Comparison of ENCODE assay signal across 27 cellular contexts in the genomic region with DNA sequence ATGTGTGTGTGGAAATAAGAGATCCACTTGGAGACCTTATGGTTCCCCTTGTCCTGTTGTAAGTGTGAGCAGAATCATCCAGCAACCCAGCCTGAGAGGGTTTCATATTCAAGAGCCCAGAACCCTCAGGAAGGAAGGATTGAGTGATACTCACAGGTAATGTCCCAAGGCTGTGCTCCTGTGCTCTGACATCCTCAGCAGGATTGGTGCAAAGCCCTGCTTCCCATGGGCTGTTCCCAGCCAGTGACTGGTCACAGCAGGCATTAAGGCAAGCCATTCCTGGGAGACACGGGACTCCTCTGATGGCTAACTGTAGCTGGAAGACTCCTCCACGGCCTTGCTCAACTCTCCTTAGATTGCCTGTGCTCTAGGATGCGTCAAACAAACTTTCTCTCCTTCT. TPM values are rescaled to one million over a fixed set of nuclear protein-coding genes. Genes with fewer than 3 reads are reported as not detected.
A peak's percentile ranks its signal among the peaks of the same experiment; 100 is the strongest.
DNase-seq lines count a peak whose midpoint lies in the region; ATAC-seq, FAIRE-seq and TF ChIP-seq lines count a peak whose summit lies in the region.
"Had no signal": no experiment of that assay in that cellular context is flagged by ENCODE, and none has a peak within 500 bp of the region (broad histone marks: within the 10 kb centered on the region; RNA-seq: fewer than 3 reads in every experiment).

No MANE protein-coding gene starts in this region.

- H3K4me1 Mint-ChIP-seq in activated naive CD8-positive, alpha-beta T cell (ENCODE audit: low read depth), result peaks cover 14% of the 10 kb centered on the region
- H3K4me1 Mint-ChIP-seq in activated naive CD8-positive, alpha-beta T cell treated with anti-CD3 and anti-CD28 coated beads for 36 hours, result peaks cover 8% of the 10 kb centered on the region
- H3K4me1 Mint-ChIP-seq in IgD-negative memory B cell, result peaks cover 5 to 13% (median 11%) of the 10 kb centered on the region in 3 donors
- H3K4me1 Mint-ChIP-seq in nephron, result no peaks in the 10 kb centered on the region
- peaks cover 18% of the 10 kb centered on the region for H3K4me1 Mint-ChIP-seq in CD14-positive monocyte
- peaks cover 12% of the 10 kb centered on the region for H3K4me1 Mint-ChIP-seq in activated naive CD4-positive, alpha-beta T cell treated with anti-CD3 and anti-CD28 coated beads for 36 hours (ENCODE audit: low read depth)

- 61% methylated on average over 3 of the region's 3 CpGs for WGBS in right cardiac atrium

- H3K36me3 ChIP-seq in bronchial epithelial cell (ENCODE audit: control insufficient read depth, insufficient read depth, low read length), result no peaks in the 10 kb centered on the region
- H3K36me3 ChIP-seq: BLaER1, MG63 had no signal

- no peak overlapping the region for H3K27ac ChIP-seq in right cardiac atrium (ENCODE audit: low read length)
- H3K27ac ChIP-seq: A549, BLaER1, GM23248 had no signal

- H3K27me3 ChIP-seq in bronchial epithelial cell (ENCODE audit: control insufficient read depth, insufficient read depth, low read length) (no peaks in the 10 kb centered on the region), right cardiac atrium (ENCODE audit: control insufficient read depth, insufficient read depth) (no peaks in the 10 kb centered on the region)
- H3K27me3 ChIP-seq: MG63 had no signal

- no peak for ATAC-seq in right cardiac atrium

- intact Hi-C loops in CD14-positive monocyte (cut with micrococcal nuclease) (no loop called here), right cardiac atrium (cut with DNase I) (no loop called here)
- intact Hi-C loops in activated naive CD4-positive, alpha-beta T cell treated with anti-CD3 and anti-CD28 coated beads for 36 hours (cut with micrococcal nuclease), result loop anchor here (1.0 to 10.0 kb wide), 3 partner anchors 41 to 155 kb away; no protein-coding TSS in a partner anchor

- H3K4me3 ChIP-seq in bronchial epithelial cell (ENCODE audit: low read depth, low read length), result no peak overlapping the region
- no peak overlapping the region for H3K4me3 ChIP-seq in right cardiac atrium (ENCODE audit: low read length)
- H3K4me3 ChIP-seq: BLaER1, GM23248, MG63 had no signal

- CTCF ChIA-PET in activated naive CD4-positive, alpha-beta T cell treated with anti-CD3 and anti-CD28 coated beads for 36 hours (lab: Charles Lee), result interaction anchor here (0.8 kb wide), 1 partner anchor 41 kb away, joined by 4 read pairs; no protein-coding TSS in a partner anchor

- no peaks in the 10 kb centered on the region for H3K9me3 ChIP-seq in right cardiac atrium (ENCODE audit: control insufficient read depth, low read length)
- H3K9me3 ChIP-seq: A549, MG63, SK-N-SH had no signal

- H3K4me3 Mint-ChIP-seq in activated naive CD8-positive, alpha-beta T cell, result peak overlapping the region; percentile 86
- no peak overlapping the region for H3K4me3 Mint-ChIP-seq in activated naive CD8-positive, alpha-beta T cell treated with anti-CD3 and anti-CD28 coated beads for 36 hours
- H3K4me3 Mint-ChIP-seq in IgD-negative memory B cell (peak overlapping the region in 3 of 4 donors; percentile 51 to 82 (median 58)), nephron (peak overlapping the region; percentile 8 to 35 (median 10)), CD14-positive monocyte (peak overlapping the region in 1 of 2 donors; percentile 90)
- H3K4me3 Mint-ChIP-seq in activated naive CD4-positive, alpha-beta T cell treated with anti-CD3 and anti-CD28 coated beads for 36 hours, result no peak overlapping the region

- DNase-seq in activated naive CD8-positive, alpha-beta T cell treated with anti-CD3 and anti-CD28 coated beads for 36 hours, result no peak
- DNase-seq in bronchial epithelial cell (ENCODE audit: low read depth) (no peak), CD14-positive monocyte (ENCODE audit: low spot score) (no peak), right cardiac atrium (no peak)
- no peak for DNase-seq in activated naive CD4-positive, alpha-beta T cell treated with anti-CD3 and anti-CD28 coated beads for 36 hours
- DNase-seq: COR-L47, DMS153, GDM1, GM23248, HCEC 1CT, Kasumi-1, MG63, NCI-H1092, NCI-H1436 treated with DMSO at 0.1 percent for 48 hours, NCI-H2029, NCI-H345, NCI-H526 treated with DMSO at 0.1 percent for 48 hours, SHP77 treated with DMSO at 0.1 percent for 48 hours, SK-N-SH had no signal

- peaks cover 2% of the 10 kb centered on the region for H3K36me3 Mint-ChIP-seq in activated naive CD8-positive, alpha-beta T cell
- no peaks in the 10 kb centered on the region for H3K36me3 Mint-ChIP-seq in activated naive CD8-positive, alpha-beta T cell treated with anti-CD3 and anti-CD28 coated beads for 36 hours
- H3K36me3 Mint-ChIP-seq in IgD-negative memory B cell, result peaks cover 2% of the 10 kb centered on the region
- H3K36me3 Mint-ChIP-seq in nephron (ENCODE audit: low read depth), result no peaks in the 10 kb centered on the region
- peaks cover 0 to 8% of the 10 kb centered on the region in 2 donors for H3K36me3 Mint-ChIP-seq in CD14-positive monocyte
- H3K36me3 Mint-ChIP-seq in activated naive CD4-positive, alpha-beta T cell treated with anti-CD3 and anti-CD28 coated beads for 36 hours (ENCODE audit: low read depth), result no peaks in the 10 kb centered on the region

- peak; percentile 18 for FAIRE-seq in bronchial epithelial cell (lab: Jason Lieb, UNC)
- FAIRE-seq: A549, HTR-8/SVneo had no signal

- TF ChIP-seq CTCF in bronchial epithelial cell (IDR thresholded peaks at IDR 0.05; ENCODE audit: insufficient read depth, low read length, severe bottlenecking) (no peak), nephron (IDR thresholded peaks at IDR 0.05; ENCODE audit: unreplicated experiment in 3 of 3) (no peak), CD14-positive monocyte (IDR thresholded peaks at IDR 0.05) (no peak)

- H3K27ac Mint-ChIP-seq in activated naive CD8-positive, alpha-beta T cell, result no peak overlapping the region
- no peak overlapping the region for H3K27ac Mint-ChIP-seq in activated naive CD8-positive, alpha-beta T cell treated with anti-CD3 and anti-CD28 coated beads for 36 hours
- H3K27ac Mint-ChIP-seq in IgD-negative memory B cell, result peak overlapping the region in 1 of 3 donors; percentile 9
- H3K27ac Mint-ChIP-seq in nephron, result no peak overlapping the region
- peak overlapping the region in 2 of 7 donors; percentile 3 to 25 for H3K27ac Mint-ChIP-seq in CD14-positive monocyte
- H3K27ac Mint-ChIP-seq in activated naive CD4-positive, alpha-beta T cell treated with anti-CD3 and anti-CD28 coated beads for 36 hours, result no peak overlapping the region

- H3K27me3 Mint-ChIP-seq in activated naive CD8-positive, alpha-beta T cell, result peaks cover 10% of the 10 kb centered on the region
- H3K27me3 Mint-ChIP-seq in activated naive CD8-positive, alpha-beta T cell treated with anti-CD3 and anti-CD28 coated beads for 36 hours, result peaks cover 36% of the 10 kb centered on the region
- H3K27me3 Mint-ChIP-seq in IgD-negative memory B cell, result peaks cover 21% of the 10 kb centered on the region
- peaks cover 80% of the 10 kb centered on the region for H3K27me3 Mint-ChIP-seq in nephron (ENCODE audit: low read depth)
- H3K27me3 Mint-ChIP-seq in CD14-positive monocyte (ENCODE audit: low read depth in 3 of 3), result peaks cover 49 to 65% (median 61%) of the 10 kb centered on the region in 3 donors
- H3K27me3 Mint-ChIP-seq in activated naive CD4-positive, alpha-beta T cell treated with anti-CD3 and anti-CD28 coated beads for 36 hours (ENCODE audit: low read depth), result peaks cover 14% of the 10 kb centered on the region

- H3K9me3 Mint-ChIP-seq in activated naive CD8-positive, alpha-beta T cell (ENCODE audit: low read depth), result no peaks in the 10 kb centered on the region
- peaks cover 2% of the 10 kb centered on the region for H3K9me3 Mint-ChIP-seq in activated naive CD8-positive, alpha-beta T cell treated with anti-CD3 and anti-CD28 coated beads for 36 hours
- H3K9me3 Mint-ChIP-seq in IgD-negative memory B cell (peaks cover 2 to 5% (median 2%) of the 10 kb centered on the region in 3 donors), nephron (peaks cover 4% of the 10 kb centered on the region), CD14-positive monocyte (peaks cover 0 to 15% (median 6%) of the 10 kb centered on the region in 7 donors)
- peaks cover 2% of the 10 kb centered on the region for H3K9me3 Mint-ChIP-seq in activated naive CD4-positive, alpha-beta T cell treated with anti-CD3 and anti-CD28 coated beads for 36 hours

- peaks cover 2% of the 10 kb centered on the region for H3K4me1 ChIP-seq in right cardiac atrium (ENCODE audit: control insufficient read depth, insufficient read depth, low read length)
- H3K4me1 ChIP-seq: A549, BLaER1 had no signal

RNA-seq across cellular contexts. Expression of a gene that starts 33.8 kb away (rescaled TPM):
- total RNA-seq in activated naive CD8-positive, alpha-beta T cell treated with anti-CD3 and anti-CD28 coated beads for 36 hours, result 1 to 10 TPM in 1 of 2 experiments, under 1 TPM in 1; 0.93 to 1.4 TPM
- polyA plus RNA-seq in IgD-negative memory B cell, result 3.5 TPM
- 4.9 and 13.2 TPM in 2 replicates for total RNA-seq in bronchial epithelial cell
- under 1 TPM; 0.12 to 0.89 TPM for polyA plus RNA-seq in CD14-positive monocyte
- 1 to 10 TPM in 1 of 4 donors, under 1 TPM in 1, not detected in 2; 0.18 to 1.2 TPM for total RNA-seq in right cardiac atrium
- not detected for polyA plus RNA-seq in right cardiac atrium
- total RNA-seq in activated naive CD4-positive, alpha-beta T cell treated with anti-CD3 and anti-CD28 coated beads for 36 hours, result under 1 TPM in 1 of 2 experiments, not detected in 1; 0.22 TPM
- total RNA-seq: Daoy, GM23248, RPMI7951 had no signal
- polyA plus RNA-seq: SK-N-SH had no signal

Comparison
In these comparisons a context has a peak if more than half of its experiments do, and no peak if none do; other contexts are left out.
1. H3K4me3 Mint-ChIP-seq: peak in activated naive CD8-positive, alpha-beta T cell (single experiment), IgD-negative memory B cell (3 of 4) and nephron (3 of 3); none in activated naive CD8-positive, alpha-beta T cell treated with anti-CD3 and anti-CD28 coated beads for 36 hours (single experiment) and activated naive CD4-positive, alpha-beta T cell treated with anti-CD3 and anti-CD28 coated beads for 36 hours (single experiment).